ENCODE assay signal across 8 cellular contexts in genomic region chr10:102802920-102803534, GRCh38. TPM values are rescaled to one million over a fixed set of nuclear protein-coding genes. Genes with fewer than 3 reads are reported as not detected.
DNase-seq lines count a peak whose midpoint lies in the region; ATAC-seq, FAIRE-seq and TF ChIP-seq lines count a peak whose summit lies in the region.

No MANE protein-coding gene starts in this region.

- no TSS peak for BruUV-seq in GM12878 (replicated peaks; lab: Mats Ljungman, UMichigan)

- TF ChIP-seq CTCF in GM12878 (IDR thresholded peaks at IDR 0.05 in 2 of 3, conservative IDR thresholded peaks at IDR 0.05 in 1 of 3; ENCODE audit: control insufficient read depth in 2 of 3, extremely low read depth in 1 of 3, insufficient read depth in 1 of 3, low read depth in 3 of 3, low read length in 3 of 3), result no peak

- DNase-seq in ACHN, result peak; percentile 27
- peak; percentile 38 for DNase-seq in GM12878 (ENCODE audit: low read depth, low spot score)
- DNase-seq in kidney glomerular epithelial cell (lab: John Stamatoyannopoulos, UW), result peak; percentile 60
- peak; percentile 99 for DNase-seq in stromal cell of bone marrow (ENCODE audit: low read depth)
- no peak for DNase-seq in NOMO-1 treated with dmso at 0.1 percent for 144 hours (lab: John Stamatoyannopoulos, UW; ENCODE audit: unreplicated experiment)
- no peak for DNase-seq in NCI-H446 treated with DMSO at 0.1 percent for 48 hours (lab: John Stamatoyannopoulos, UW)
- no peak for DNase-seq in T-helper 9 cell

- peaks cover 17% of the 10 kb centered on the region for H3K4me1 ChIP-seq in GM12878 (ENCODE audit: control insufficient read depth, insufficient read depth, low read length)

- SMC1A ChIA-PET in GM12878 (lab: Charles Lee; ENCODE audit: uncharacterized antibody, unreplicated experiment), result interaction anchor here (0.6 to 1.9 kb wide), 8 partner anchors 15 to 102 kb away, joined by 3 to 6 read pairs (median 4); partner anchors contain the start of gene CYP17A1

- H3K9me3 ChIP-seq in GM12878 (replicated peaks; ENCODE audit: control insufficient read depth, insufficient read depth, low read length), result no peaks in the 10 kb centered on the region

- no peak overlapping the region for H2AFZ ChIP-seq in GM12878 (ENCODE audit: control insufficient read depth, low read depth, low read length)

- H3K79me2 ChIP-seq in GM12878 (ENCODE audit: control insufficient read depth, insufficient read depth, low read length), result peaks cover 2% of the 10 kb centered on the region

- no peak overlapping the region; the same call in 1 of the 2 replicates for H3K4me2 ChIP-seq in GM12878 (ENCODE audit: control insufficient read depth, insufficient read depth)

- no peak overlapping the region for H3K9ac ChIP-seq in GM12878 (ENCODE audit: control insufficient read depth, insufficient read depth, low read length)

- TF ChIP-seq RAD21 in GM12878 (IDR thresholded peaks at IDR 0.05; ENCODE audit: insufficient read depth, low read depth, low read length), result no peak

- CTCF ChIA-PET in GM12878 (lab: Yijun Ruan, JAX), result interaction anchor here (1.0 to 2.6 kb wide), 5 partner anchors 32 to 99 kb away, joined by 3 to 16 read pairs (median 4); partner anchors contain the start of gene WBP1L

- no peak overlapping the region for H3K4me3 ChIP-seq in GM12878

- POLR2A ChIA-PET in GM12878 (lab: Charles Lee), result interaction anchor here (0.6 to 2.0 kb wide), 10 partner anchors 9 to 614 kb away, joined by 3 to 6 read pairs (median 4); partner anchors contain the start of genes ARL3 and SFXN2

- no peak for TF ChIP-seq POLR2A in GM12878 (IDR thresholded peaks at IDR 0.05; ENCODE audit: low read depth, low read length)

- H3K27me3 ChIP-seq in GM12878 (replicated peaks in 1 of 2; ENCODE audit: control insufficient read depth in 2 of 2, insufficient read depth in 2 of 2, low read length in 1 of 2), result no peaks in the 10 kb centered on the region

- intact Hi-C loops in GM12878 (cut with micrococcal nuclease; ENCODE audit: unreplicated experiment), result no loop called here

- H3K36me3 ChIP-seq in GM12878 (ENCODE audit: control insufficient read depth in 2 of 2, insufficient read depth in 2 of 2, low read length in 1 of 2), result peaks cover 2 to 20% of the 10 kb centered on the region in 2 experiments

- ATAC-seq in HG02610 (IDR thresholded peaks at IDR 0.05; ENCODE audit: unreplicated experiment), result peak; percentile 71
- ATAC-seq in GM12878, result peak; percentile 92

- TF ChIP-seq EP300 in GM12878 (IDR thresholded peaks at IDR 0.05; ENCODE audit: borderline replicate concordance in 1 of 2, control insufficient read depth in 1 of 2, low read depth in 2 of 2, low read length in 2 of 2), result 0 out of 4 replicates have a peak, but pooled peaks of 1 of the 2 experiments have one; percentile 14

- no peaks in the 10 kb centered on the region for H4K20me1 ChIP-seq in GM12878 (ENCODE audit: control insufficient read depth, insufficient read depth)

- peak; percentile 76 for FAIRE-seq in GM12878 (lab: Jason Lieb, UNC)

- in situ Hi-C loops in ACHN (cut with HindIII; ENCODE audit: low pct_ligation_motif_present, low pct_unique_long_range_greater_than_20kb, low sequenced_read_pairs) (no loop called here), GM12878 (cut with MboI) (no loop called here)

- H3K27ac ChIP-seq in GM12878 (ENCODE audit: control insufficient read depth, insufficient read depth), result peak overlapping the region; percentile 63

- RAD21 ChIA-PET in GM12878 (lab: Charles Lee; ENCODE audit: unreplicated experiment), result interaction anchor here (1.2 to 1.4 kb wide), 2 partner anchors 31 to 58 kb away, joined by 3 to 6 read pairs; no protein-coding TSS in a partner anchor

- 50% methylated on average over 6 of the region's 6 CpGs for WGBS in GM12878 (ENCODE audit: insufficient coverage, insufficient replicate concordance, low lambda C conversion rate, missing lambda C conversion rate)

TF ChIP-seq in GM12878, 131 proteins besides CTCF, POLR2A, EP300 and RAD21 (continues in another document):
- no peak for TF ChIP-seq SREBF1 (IDR thresholded peaks at IDR 0.05; ENCODE audit: low read length)
- peak in 1 of 2 experiments; percentile 41; a peak in 2 of 4 replicates for TF ChIP-seq BHLHE40 (IDR thresholded peaks at IDR 0.05; ENCODE audit: borderline replicate concordance in 1 of 2, low read depth in 2 of 2, low read length in 1 of 2)
- 0 out of 2 replicates have a peak, but pooled peaks have one; percentile 24 for TF ChIP-seq ATF7 (IDR thresholded peaks at IDR 0.05; ENCODE audit: low read depth)
- TF ChIP-seq RELB (IDR thresholded peaks at IDR 0.05; ENCODE audit: low read depth), result peak; percentile 74; the same call in 1 of the 2 replicates
- TF ChIP-seq RELA (IDR thresholded peaks at IDR 0.05; ENCODE audit: borderline replicate concordance, partially characterized antibody), result peak; percentile 50
- peak; percentile 60 for TF ChIP-seq IKZF1 (conservative IDR thresholded peaks at IDR 0.05)
- 0 out of 2 replicates have a peak, but pooled peaks have one; percentile 23 for TF ChIP-seq EED (IDR thresholded peaks at IDR 0.05; ENCODE audit: low read depth)
- TF ChIP-seq RAD51 (IDR thresholded peaks at IDR 0.05), result peak; percentile 78
- no peak for TF ChIP-seq MEF2A (IDR thresholded peaks at IDR 0.05; ENCODE audit: insufficient read depth, low read depth, low read length)
- 0 out of 2 replicates have a peak, but pooled peaks have one; percentile 20 for TF ChIP-seq CREB1 (IDR thresholded peaks at IDR 0.05; ENCODE audit: low read depth)

RNA-seq across cellular contexts. Expression of gene CYP17A1, which starts 34.2 kb away (rescaled TPM):
- not detected in 2 replicates for total RNA-seq in GM12878 (2013; cell fraction: nucleolus; rRNA removed)
- not detected in 2 replicates for total RNA-seq in GM12878 (2014; rRNA removed)
- not detected in 2 replicates for total RNA-seq in GM12878 (2014; rRNA removed; fragmentation: Illumina TruSeq; extraction: Trizol)
- total RNA-seq in GM12878 (2021), result 1.9 and 2.1 TPM in 2 replicates
- not detected for polyA plus RNA-seq in GM12878 (2011; ENCODE audit: low read depth)
- not detected in 2 replicates for polyA plus RNA-seq in GM12878 (2011; rRNA removed)
- not detected in 2 replicates for polyA plus RNA-seq in GM12878 (2011; cell fraction: cytosol; rRNA removed)
- polyA plus RNA-seq in GM12878 (2011; cell fraction: nucleus; rRNA removed), result not detected in 2 replicates
- polyA plus RNA-seq in GM12878 (2012), result not detected in 2 replicates
- not detected in 2 replicates for polyA plus RNA-seq in GM12878 (2014; fragmentation: Illumina TruSeq; extraction: Trizol)
- not detected for polyA plus RNA-seq in GM12878 (2014; fragmentation: Nextera tagmentation; extraction: Ambion mirVana)
- polyA plus RNA-seq in GM12878 (2014; rRNA removed), result not detected in 2 replicates
- not detected for polyA plus RNA-seq in GM12878 (2016; fragmentation: Nextera tagmentation; extraction: Ambion mirVana)
- polyA minus RNA-seq in GM12878 (2011; rRNA and poly(A)+ RNA removed), result not detected in 2 replicates
- polyA minus RNA-seq in GM12878 (2011; cell fraction: cytosol; rRNA and poly(A)+ RNA removed), result not detected in 2 replicates
- not detected in 2 replicates for polyA minus RNA-seq in GM12878 (2011; cell fraction: nucleus; rRNA and poly(A)+ RNA removed)

RNA-seq across cellular contexts. Expression of gene BORCS7, which starts 51.0 kb away (rescaled TPM):
- 36.5 and 37.3 TPM in 2 replicates for total RNA-seq in GM12878 (2013; cell fraction: nucleolus; rRNA removed)
- 8.2 and 12.2 TPM in 2 replicates for total RNA-seq in GM12878 (2014; rRNA removed)
- 10.8 and 11.7 TPM in 2 replicates for total RNA-seq in GM12878 (2014; rRNA removed; fragmentation: Illumina TruSeq; extraction: Trizol)
- 4.6 and 6.6 TPM in 2 replicates for total RNA-seq in GM12878 (2021)
- 6.5 TPM for polyA plus RNA-seq in GM12878 (2011; ENCODE audit: low read depth)
- 23.5 and 25.5 TPM in 2 replicates for polyA plus RNA-seq in GM12878 (2011; rRNA removed)
- 11.1 and 17.1 TPM in 2 replicates for polyA plus RNA-seq in GM12878 (2011; cell fraction: cytosol; rRNA removed)
- polyA plus RNA-seq in GM12878 (2011; cell fraction: nucleus; rRNA removed), result 4.3 and 8.4 TPM in 2 replicates
- polyA plus RNA-seq in GM12878 (2012), result 10.3 and 11.0 TPM in 2 replicates
- polyA plus RNA-seq in GM12878 (2014; fragmentation: Illumina TruSeq; extraction: Trizol), result 8.2 and 14.1 TPM in 2 replicates
- polyA plus RNA-seq in GM12878 (2014; fragmentation: Nextera tagmentation; extraction: Ambion mirVana), result 10 to 100 TPM; 14.9 to 19.2 TPM
- polyA plus RNA-seq in GM12878 (2014; rRNA removed), result 9.4 and 13.0 TPM in 2 replicates
- 10 to 100 TPM; 13.6 to 15.2 TPM for polyA plus RNA-seq in GM12878 (2016; fragmentation: Nextera tagmentation; extraction: Ambion mirVana)
- 7.2 and 9.2 TPM in 2 replicates for polyA minus RNA-seq in GM12878 (2011; rRNA and poly(A)+ RNA removed)
- 2.4 and 2.6 TPM in 2 replicates for polyA minus RNA-seq in GM12878 (2011; cell fraction: cytosol; rRNA and poly(A)+ RNA removed)
- polyA minus RNA-seq in GM12878 (2011; cell fraction: nucleus; rRNA and poly(A)+ RNA removed), result 1.6 and 4.7 TPM in 2 replicates

RNA-seq across cellular contexts. Expression of gene WBP1L, which starts 59.3 kb away (rescaled TPM):
- total RNA-seq in GM12878 (2013; cell fraction: nucleolus; rRNA removed), result 15.7 and 16.8 TPM in 2 replicates
- 12.7 and 18.8 TPM in 2 replicates for total RNA-seq in GM12878 (2014; rRNA removed)
- 10.3 and 10.5 TPM in 2 replicates for total RNA-seq in GM12878 (2014; rRNA removed; fragmentation: Illumina TruSeq; extraction: Trizol)
- total RNA-seq in GM12878 (2021), result 16.9 and 19.8 TPM in 2 replicates
- 7.8 TPM for polyA plus RNA-seq in GM12878 (2011; ENCODE audit: low read depth)
- 11.3 and 13.9 TPM in 2 replicates for polyA plus RNA-seq in GM12878 (2011; rRNA removed)
- polyA plus RNA-seq in GM12878 (2011; cell fraction: cytosol; rRNA removed), result 22.6 and 24.9 TPM in 2 replicates
- 10.3 and 11.4 TPM in 2 replicates for polyA plus RNA-seq in GM12878 (2011; cell fraction: nucleus; rRNA removed)
- polyA plus RNA-seq in GM12878 (2012), result 13.5 and 15.6 TPM in 2 replicates
- 10.0 and 14.5 TPM in 2 replicates for polyA plus RNA-seq in GM12878 (2014; fragmentation: Illumina TruSeq; extraction: Trizol)
- polyA plus RNA-seq in GM12878 (2014; fragmentation: Nextera tagmentation; extraction: Ambion mirVana), result 10 to 100 TPM in 1 of 2 experiments, 1 to 10 TPM in 1; 3.7 to 10.7 TPM
- polyA plus RNA-seq in GM12878 (2014; rRNA removed), result 16.6 and 17.4 TPM in 2 replicates
- polyA plus RNA-seq in GM12878 (2016; fragmentation: Nextera tagmentation; extraction: Ambion mirVana), result 1 to 10 TPM; 9.3 to 9.4 TPM
- 24.7 and 41.3 TPM in 2 replicates for polyA minus RNA-seq in GM12878 (2011; rRNA and poly(A)+ RNA removed)
- 10.1 and 12.2 TPM in 2 replicates for polyA minus RNA-seq in GM12878 (2011; cell fraction: cytosol; rRNA and poly(A)+ RNA removed)
- 4.2 and 7.3 TPM in 2 replicates for polyA minus RNA-seq in GM12878 (2011; cell fraction: nucleus; rRNA and poly(A)+ RNA removed)

Comparison
In these comparisons a context has a peak if more than half of its experiments do, and no peak if none do; other contexts are left out.
1. DNase-seq: peak in ACHN (single experiment), GM12878 (single experiment), kidney glomerular epithelial cell (single experiment) and stromal cell of bone marrow (single experiment); none in NOMO-1 treated with dmso at 0.1 percent for 144 hours (single experiment), NCI-H446 treated with DMSO at 0.1 percent for 48 hours (single experiment) and T-helper 9 cell (single experiment).